In genomic region chr16:31869511-31870201, GRCh38 we compare ENCODE assay signal across 10 cellular contexts. TPM values are rescaled to one million over a fixed set of nuclear protein-coding genes. Genes with fewer than 3 reads are reported as not detected.
A peak's percentile ranks its signal among the peaks of the same experiment; 100 is the strongest.
DNase-seq lines count a peak whose midpoint lies in the region; ATAC-seq lines count a peak whose summit lies in the region.
"Had no signal": no experiment of that assay in that cellular context is flagged by ENCODE, and none has a peak within 500 bp of the region (broad histone marks: within the 10 kb centered on the region; RNA-seq: fewer than 3 reads in every experiment).

No MANE protein-coding gene starts in this region.

- H3K23ac ChIP-seq in trophoblast cell (ENCODE audit: low read length), result no peak overlapping the region

- no peak overlapping the region for H4K8ac ChIP-seq in trophoblast cell (ENCODE audit: low read depth, low read length)

- no peak overlapping the region for H4K91ac ChIP-seq in trophoblast cell (ENCODE audit: low read depth, low read length)

- no peak overlapping the region for H2BK120ac ChIP-seq in trophoblast cell (ENCODE audit: insufficient read depth, low read length, poor library complexity)

- no peak overlapping the region for H3K4ac ChIP-seq in trophoblast cell (ENCODE audit: low read depth, low read length)

- peaks cover 5% of the 10 kb centered on the region for H3K79me1 ChIP-seq in trophoblast cell (ENCODE audit: low read length)

- H3K27ac Mint-ChIP-seq in CD4-positive, alpha-beta memory T cell, result peak overlapping the region; percentile 74 to 96 (median 92)

- H4K12ac ChIP-seq in trophoblast cell (ENCODE audit: low read depth, low read length), result no peak overlapping the region

- H3K4me3 Mint-ChIP-seq in CD4-positive, alpha-beta memory T cell, result peak overlapping the region; percentile 67 to 84 (median 76)

- H3K36me3 ChIP-seq in CD4-positive, alpha-beta memory T cell (ENCODE audit: insufficient read depth, low read length), result no peaks in the 10 kb centered on the region
- H3K36me3 ChIP-seq in trophoblast cell (ENCODE audit: control insufficient read depth in 1 of 2, insufficient read depth in 2 of 2, low read length in 2 of 2), result no peaks in the 10 kb centered on the region
- H3K36me3 ChIP-seq: HAP-1 had no signal

- H3K79me2 ChIP-seq in trophoblast cell (ENCODE audit: control insufficient read depth, insufficient read depth, low read length, poor library complexity), result peaks cover 6% of the 10 kb centered on the region

- H3K27me3 ChIP-seq in CD4-positive, alpha-beta memory T cell (ENCODE audit: insufficient read depth, low read length), result no peaks in the 10 kb centered on the region
- no peaks in the 10 kb centered on the region for H3K27me3 ChIP-seq in trophoblast cell (ENCODE audit: insufficient read depth, low read length)

- peaks cover 48% of the 10 kb centered on the region for H3K4me1 ChIP-seq in CD4-positive, alpha-beta memory T cell (ENCODE audit: insufficient read depth, low read length)
- peaks cover 0 to 7% of the 10 kb centered on the region in 2 experiments for H3K4me1 ChIP-seq in trophoblast cell (ENCODE audit: control insufficient read depth in 1 of 2, insufficient read depth in 2 of 2, low read length in 2 of 2)
- H3K4me1 ChIP-seq: HAP-1 had no signal

- ATAC-seq in GM21825 (IDR thresholded peaks at IDR 0.05; ENCODE audit: unreplicated experiment), result peak; percentile 38

- POLR2A ChIA-PET in CD4-positive, alpha-beta memory T cell (lab: Charles Lee; ENCODE audit: partially characterized antibody), result interaction anchor here (0.6 to 2.5 kb wide), 22 partner anchors 8 to 995 kb away, joined by 3 to 33 read pairs (median 4); partner anchors contain the start of genes ARMC5, FUS, KAT8 and PYCARD

- peak overlapping the region; percentile 71 for H3K27ac ChIP-seq in CD4-positive, alpha-beta memory T cell (ENCODE audit: low read depth, low read length)
- no peak overlapping the region for H3K27ac ChIP-seq in trophoblast cell (ENCODE audit: low read depth, low read length)
- H3K27ac ChIP-seq: parathyroid adenoma had no signal

- intact Hi-C loops in CD4-positive, alpha-beta memory T cell (cut with micrococcal nuclease), result loop anchor here (1.0 to 10.0 kb wide), 12 partner anchors 8 to 1025 kb away; partner anchors contain the start of genes ARMC5, FBXL19, RUSF1 and SETD1A

- no peak overlapping the region for H3K4me3 ChIP-seq in CD4-positive, alpha-beta memory T cell (ENCODE audit: low read length in 2 of 2)
- no peak overlapping the region for H3K4me3 ChIP-seq in trophoblast cell (ENCODE audit: low read depth, low read length)
- H3K4me3 ChIP-seq: HAP-1 had no signal

- peaks cover 31 to 51% (median 38%) of the 10 kb centered on the region in 4 donors for H3K4me1 Mint-ChIP-seq in CD4-positive, alpha-beta memory T cell

- H2AFZ ChIP-seq in trophoblast cell (ENCODE audit: insufficient read depth, low read length, poor library complexity), result no peak overlapping the region

- H3K9me3 ChIP-seq in CD4-positive, alpha-beta memory T cell (ENCODE audit: control insufficient read depth in 1 of 2, low read length in 2 of 2), result no peaks in the 10 kb centered on the region
- H3K9me3 ChIP-seq in trophoblast cell (ENCODE audit: insufficient read depth, low read depth, low read length), result no peaks in the 10 kb centered on the region
- H3K9me3 ChIP-seq: HAP-1 had no signal

- no peaks in the 10 kb centered on the region for H3K27me3 Mint-ChIP-seq in CD4-positive, alpha-beta memory T cell

- WGBS in trophoblast cell (ENCODE audit: extremely low coverage, insufficient coverage, insufficient read length), result no CpG with 5 or more reads among the region's 4 CpGs

- no peak overlapping the region for H3K9ac ChIP-seq in trophoblast cell (ENCODE audit: low read length)
- H3K9ac ChIP-seq: parathyroid adenoma had no signal

- peak; percentile 84 to 96 (median 88) for DNase-seq in CD4-positive, alpha-beta memory T cell
- peak; percentile 2 for DNase-seq in NCI-H774 (lab: John Stamatoyannopoulos, UW)
- DNase-seq in activated CD8-positive, alpha-beta memory T cell treated with anti-CD3 and anti-CD28 coated beads, Interleukin-2, amount 50 U/mL, for 1 hour (ENCODE audit: extremely low read depth), result peak; percentile 74
- DNase-seq in fibroblast of peridontal ligament (ENCODE audit: extremely low read depth), result peak; percentile 54
- DNase-seq in trophoblast cell, result peak; percentile 25 to 51
- no peak for DNase-seq in mesenteric fat pad (ENCODE audit: low spot score)
- no peak for DNase-seq in NCI-H1048 (lab: John Stamatoyannopoulos, UW)

- H3K14ac ChIP-seq in trophoblast cell (ENCODE audit: low read length), result no peak overlapping the region

- no peak overlapping the region for H2BK12ac ChIP-seq in trophoblast cell (ENCODE audit: low read length)

- H3K36me3 Mint-ChIP-seq in CD4-positive, alpha-beta memory T cell, result peaks cover 0 to 9% of the 10 kb centered on the region in 2 donors

- no peak overlapping the region for H2AK5ac ChIP-seq in trophoblast cell (ENCODE audit: low read length)

- H3K4me2 ChIP-seq in trophoblast cell (ENCODE audit: low read length), result no peak overlapping the region

- H3K9me3 Mint-ChIP-seq in CD4-positive, alpha-beta memory T cell, result no peaks in the 10 kb centered on the region

- no peak overlapping the region for H2BK5ac ChIP-seq in trophoblast cell (ENCODE audit: low read depth, low read length, poor library complexity)

- H3K18ac ChIP-seq in trophoblast cell (ENCODE audit: low read length), result no peak overlapping the region

- CTCF ChIA-PET in CD4-positive, alpha-beta memory T cell (lab: Charles Lee; ENCODE audit: partially characterized antibody), result interaction anchor here (0.9 to 3.5 kb wide), 24 partner anchors 8 to 1024 kb away, joined by 3 to 78 read pairs (median 10); partner anchors contain the start of genes ARMC5, HSD3B7, ORAI3 and ZNF843

RNA-seq across cellular contexts. Expression of gene ZNF267, which starts 4.0 kb away (rescaled TPM):
- 10 to 100 TPM; 47.4 to 51.9 TPM for total RNA-seq in CD4-positive, alpha-beta memory T cell
- polyA plus RNA-seq in CD4-positive, alpha-beta memory T cell, result 10 to 100 TPM; 12.4 to 17.3 TPM
- polyA plus RNA-seq in trophoblast cell (2013), result 7.7 and 8.2 TPM in 2 replicates
- 15.5 TPM for total RNA-seq in mesenteric fat pad

Comparison
In these comparisons a context has a peak if more than half of its experiments do, and no peak if none do; other contexts are left out.
1. DNase-seq: peak in CD4-positive, alpha-beta memory T cell (5 of 5), NCI-H774 (single experiment), activated CD8-positive, alpha-beta memory T cell treated with anti-CD3 and anti-CD28 coated beads, Interleukin-2, amount 50 U/mL, for 1 hour (single experiment), fibroblast of peridontal ligament (single experiment) and trophoblast cell (2 of 2); none in mesenteric fat pad (single experiment) and NCI-H1048 (single experiment).